ENCODE assay signal across 28 cellular contexts in genomic region chr11:105269862-105270261, GRCh38.
"Had no signal": no experiment of that assay in that cellular context is flagged by ENCODE, and none has a peak within 500 bp of the region (broad histone marks: within the 10 kb centered on the region; RNA-seq: fewer than 3 reads in every experiment).

No MANE protein-coding gene starts in this region.

- H3K27ac Mint-ChIP-seq: stimulated activated effector memory CD8-positive, alpha-beta T cell treated with anti-CD3 and anti-CD28 coated beads, Interleukin-12 subunit alpha, Interleukin-12 subunit beta, amount 100 ng/mL, for 72 hours; stimulated activated memory B cell treated with anti-CD40 and anti-IgM and Interleukin-4, amounts not matched to agents 10 μg/mL and 1 μg/mL and 100 μg/mL, for 72 hours; stimulated activated naive B cell treated with anti-CD40 and anti-IgM and Interleukin-4, amounts not matched to agents 10 μg/mL and 1 μg/mL and 100 μg/mL, for 72 hours; stimulated activated naive CD8-positive, alpha-beta T cell treated with anti-CD3 and anti-CD28 coated beads, Interleukin-15, amount 100 ng/mL, for 72 hours; stimulated activated naive CD8-positive, alpha-beta T cell treated with anti-CD3 and anti-CD28 coated beads, Interleukin-15, Interleukin-2, amounts not matched to agents 100 ng/mL and 50 ng/mL, for 24 hours; type B pancreatic cell had no signal

- H3K4me3 ChIP-seq: stomach, suprapubic skin, testis, thoracic aorta, thyroid gland, tibial artery, tibial nerve, transverse colon, upper lobe of left lung, upper lobe of right lung, uterus, vagina had no signal

- H3K27me3 ChIP-seq: stomach, suprapubic skin, testis, thyroid gland, tibial artery, tibial nerve, transverse colon, upper lobe of left lung, upper lobe of right lung, uterus, vagina had no signal

- H3K36me3 ChIP-seq: stomach, suprapubic skin, thoracic aorta, thyroid gland, tibial artery, tibial nerve, transverse colon, upper lobe of left lung, upper lobe of right lung, uterus, vagina had no signal

- H3K9me3 ChIP-seq: stomach, suprapubic skin, testis, thoracic aorta, thyroid gland, tibial artery, tibial nerve, transverse colon, upper lobe of left lung, upper lobe of right lung, uterus, vagina had no signal

- H3K9me3 Mint-ChIP-seq: stimulated activated effector memory CD8-positive, alpha-beta T cell treated with anti-CD3 and anti-CD28 coated beads, Interleukin-12 subunit alpha, Interleukin-12 subunit beta, amount 100 ng/mL, for 72 hours; stimulated activated naive CD8-positive, alpha-beta T cell treated with anti-CD3 and anti-CD28 coated beads, Interleukin-15, amount 100 ng/mL, for 72 hours; type B pancreatic cell had no signal

- H3K4me1 ChIP-seq: stomach, suprapubic skin, testis, thyroid gland, tibial artery, tibial nerve, transverse colon, upper lobe of left lung, upper lobe of right lung, uterus, vagina had no signal

- ATAC-seq: stimulated activated effector memory CD8-positive, alpha-beta T cell treated with anti-CD3 and anti-CD28 coated beads, Interleukin-12 subunit alpha, Interleukin-12 subunit beta, amount 100 ng/mL, for 72 hours; stimulated activated memory B cell treated with anti-CD40 and anti-IgM and Interleukin-4, amounts not matched to agents 10 μg/mL and 1 μg/mL and 100 μg/mL, for 72 hours; stimulated activated naive B cell treated with anti-CD40 and anti-IgM and Interleukin-4, amounts not matched to agents 10 μg/mL and 1 μg/mL and 100 μg/mL, for 72 hours; stimulated activated naive CD8-positive, alpha-beta T cell treated with anti-CD3 and anti-CD28 coated beads, Interleukin-15, amount 100 ng/mL, for 72 hours; stimulated activated naive CD8-positive, alpha-beta T cell treated with anti-CD3 and anti-CD28 coated beads, Interleukin-15, Interleukin-2, amounts not matched to agents 100 U/mL and 50 U/mL, for 24 hours; upper lobe of right lung had no signal

- H3K36me3 Mint-ChIP-seq: stimulated activated effector memory CD8-positive, alpha-beta T cell treated with anti-CD3 and anti-CD28 coated beads, Interleukin-12 subunit alpha, Interleukin-12 subunit beta, amount 100 ng/mL, for 72 hours; stimulated activated memory B cell treated with anti-CD40 and anti-IgM and Interleukin-4, amounts not matched to agents 10 μg/mL and 1 μg/mL and 100 μg/mL, for 72 hours; stimulated activated naive B cell treated with anti-CD40 and anti-IgM and Interleukin-4, amounts not matched to agents 10 μg/mL and 1 μg/mL and 100 μg/mL, for 72 hours; type B pancreatic cell had no signal

- DNase-seq: stimulated activated CD4-positive, alpha-beta T cell treated with anti-CD3 and anti-CD28 coated beads, Interleukin-2, amount 100 ng/mL, for 48 hours; stimulated activated CD4-positive, alpha-beta T cell treated with anti-CD3 and anti-CD28 coated beads, Interleukin-4, amount 100 ng/mL, for 1 hour; stimulated activated CD4-positive, alpha-beta T cell treated with anti-CD3 and anti-CD28 coated beads, Interleukin-4, amount 100 ng/mL, for 24 hours; stimulated activated CD4-positive, alpha-beta T cell treated with anti-CD3 and anti-CD28 coated beads, Interleukin-4, amount 100 ng/mL, for 4 hours; stimulated activated CD8-positive, alpha-beta memory T cell treated with anti-CD3 and anti-CD28 coated beads, Interleukin-4, amount 100 ng/mL, for 48 hours; stimulated activated naive B cell treated with anti-CD40 and anti-IgM and Interleukin-4, amounts not matched to agents 10 μg/mL and 1 μg/mL and 100 μg/mL, for 72 hours; stimulated activated naive CD4-positive, alpha-beta T cell; stimulated activated naive CD4-positive, alpha-beta T cell treated with Interleukin-2 at 50 U/mL for 16 hours; stimulated activated naive CD8-positive, alpha-beta T cell treated with anti-CD3 and anti-CD28 coated beads, Interleukin-15, amount 100 ng/mL, for 72 hours; stimulated activated naive CD8-positive, alpha-beta T cell treated with anti-CD3 and anti-CD28 coated beads, Interleukin-15, Interleukin-2, amounts not matched to agents 100 U/mL and 50 U/mL, for 24 hours; stomach; substantia nigra; testis; thyroid gland; tibial artery; transverse colon; trophoblast cell; upper lobe of left lung; upper lobe of right lung; uterus had no signal

- H3K27ac ChIP-seq: stomach, suprapubic skin, testis, thoracic aorta, thyroid gland, tibial artery, tibial nerve, transverse colon, upper lobe of left lung, upper lobe of right lung, uterus, vagina had no signal

- H3K4me3 Mint-ChIP-seq: stimulated activated effector memory CD8-positive, alpha-beta T cell treated with anti-CD3 and anti-CD28 coated beads, Interleukin-12 subunit alpha, Interleukin-12 subunit beta, amount 100 ng/mL, for 72 hours; stimulated activated memory B cell treated with anti-CD40 and anti-IgM and Interleukin-4, amounts not matched to agents 10 μg/mL and 1 μg/mL and 100 μg/mL, for 72 hours; stimulated activated naive B cell treated with anti-CD40 and anti-IgM and Interleukin-4, amounts not matched to agents 10 μg/mL and 1 μg/mL and 100 μg/mL, for 72 hours; stimulated activated naive CD8-positive, alpha-beta T cell treated with anti-CD3 and anti-CD28 coated beads, Interleukin-15, amount 100 ng/mL, for 72 hours; stimulated activated naive CD8-positive, alpha-beta T cell treated with anti-CD3 and anti-CD28 coated beads, Interleukin-15, Interleukin-2, amounts not matched to agents 100 ng/mL and 50 ng/mL, for 24 hours; type B pancreatic cell had no signal

- H3K27me3 Mint-ChIP-seq: stimulated activated memory B cell treated with anti-CD40 and anti-IgM and Interleukin-4, amounts not matched to agents 10 μg/mL and 1 μg/mL and 100 μg/mL, for 72 hours; stimulated activated naive B cell treated with anti-CD40 and anti-IgM and Interleukin-4, amounts not matched to agents 10 μg/mL and 1 μg/mL and 100 μg/mL, for 72 hours; stimulated activated naive CD8-positive, alpha-beta T cell treated with anti-CD3 and anti-CD28 coated beads, Interleukin-15, amount 100 ng/mL, for 72 hours; stimulated activated naive CD8-positive, alpha-beta T cell treated with anti-CD3 and anti-CD28 coated beads, Interleukin-15, Interleukin-2, amounts not matched to agents 100 ng/mL and 50 ng/mL, for 24 hours; type B pancreatic cell had no signal

- H3K4me1 Mint-ChIP-seq: stimulated activated effector memory CD8-positive, alpha-beta T cell treated with anti-CD3 and anti-CD28 coated beads, Interleukin-12 subunit alpha, Interleukin-12 subunit beta, amount 100 ng/mL, for 72 hours; stimulated activated memory B cell treated with anti-CD40 and anti-IgM and Interleukin-4, amounts not matched to agents 10 μg/mL and 1 μg/mL and 100 μg/mL, for 72 hours; stimulated activated naive B cell treated with anti-CD40 and anti-IgM and Interleukin-4, amounts not matched to agents 10 μg/mL and 1 μg/mL and 100 μg/mL, for 72 hours; stimulated activated naive CD8-positive, alpha-beta T cell treated with anti-CD3 and anti-CD28 coated beads, Interleukin-15, amount 100 ng/mL, for 72 hours had no signal
